9 cellular contexts compared by ENCODE assay signal in genomic region chr4:126737899-126738526, GRCh38.
"Had no signal": no experiment of that assay in that cellular context is flagged by ENCODE, and none has a peak within 500 bp of the region (broad histone marks: within the 10 kb centered on the region; RNA-seq: fewer than 3 reads in every experiment).

No MANE protein-coding gene starts in this region.

- ATAC-seq: HCT116, HepG2 had no signal

- H3K4me1 ChIP-seq: HAP-1 had no signal

- H3K9ac ChIP-seq: GM23248 had no signal

- H3K4me3 ChIP-seq: GM23248, HAP-1 had no signal

- H2AFZ ChIP-seq: GM23248 had no signal

- H3K36me3 ChIP-seq: HAP-1 had no signal

- H3K9me3 ChIP-seq: HAP-1 had no signal

- H3K4me3 Mint-ChIP-seq: HFFc6, IgD-negative memory B cell had no signal

- H3K36me3 Mint-ChIP-seq: IgD-negative memory B cell had no signal

- DNase-seq: GM23248, GOT3, H7, HFFc6 had no signal

- H3K27ac ChIP-seq: GM23248, HL-60 had no signal

- H3K27me3 Mint-ChIP-seq: IgD-negative memory B cell had no signal

- H3K4me1 Mint-ChIP-seq: IgD-negative memory B cell had no signal

- FAIRE-seq: HepG2 had no signal

- H3K27ac Mint-ChIP-seq: HFFc6, IgD-negative memory B cell had no signal

- H3K9me3 Mint-ChIP-seq: HFFc6 had no signal
